ENCODE assay signal across 30 cellular contexts in genomic region chr22:24023204-24023789, GRCh38. TPM values are rescaled to one million over a fixed set of nuclear protein-coding genes. Genes with fewer than 3 reads are reported as not detected.
DNase-seq lines count a peak whose midpoint lies in the region; ATAC-seq lines count a peak whose summit lies in the region.
"Had no signal": no experiment of that assay in that cellular context is flagged by ENCODE, and none has a peak within 500 bp of the region (broad histone marks: within the 10 kb centered on the region; RNA-seq: fewer than 3 reads in every experiment).

No MANE protein-coding gene starts in this region.

- H3K4me1 Mint-ChIP-seq in activated naive CD4-positive, alpha-beta T cell treated with anti-CD3 and anti-CD28 coated beads, Interleukin-2, amount 50 U/mL, for 24 hours, result peaks cover 67% of the 10 kb centered on the region
- H3K4me1 Mint-ChIP-seq in activated naive CD8-positive, alpha-beta T cell treated with anti-CD3 and anti-CD28 coated beads, Interleukin-2, amount 50 U/mL, for 24 hours, result peaks cover 55% of the 10 kb centered on the region
- H3K4me1 Mint-ChIP-seq in stimulated activated naive CD8-positive, alpha-beta T cell treated with anti-CD3 and anti-CD28 coated beads, Interleukin-15, Interleukin-2, amounts not matched to agents 100 ng/mL and 50 ng/mL, for 24 hours (ENCODE audit: low read depth), result peaks cover 44% of the 10 kb centered on the region

- peak overlapping the region; percentile 94 for H3K27ac Mint-ChIP-seq in activated naive CD4-positive, alpha-beta T cell treated with anti-CD3 and anti-CD28 coated beads, Interleukin-2, amount 50 U/mL, for 24 hours
- peak overlapping the region; percentile 65 for H3K27ac Mint-ChIP-seq in activated naive CD8-positive, alpha-beta T cell treated with anti-CD3 and anti-CD28 coated beads, Interleukin-2, amount 50 U/mL, for 24 hours
- H3K27ac Mint-ChIP-seq in stimulated activated naive CD8-positive, alpha-beta T cell treated with anti-CD3 and anti-CD28 coated beads, Interleukin-15, Interleukin-2, amounts not matched to agents 100 ng/mL and 50 ng/mL, for 24 hours, result peak overlapping the region; percentile 80
- H3K27ac Mint-ChIP-seq: nephron had no signal

- H3K9me3 Mint-ChIP-seq in activated naive CD4-positive, alpha-beta T cell treated with anti-CD3 and anti-CD28 coated beads, Interleukin-2, amount 50 U/mL, for 24 hours, result peaks cover 9% of the 10 kb centered on the region
- peaks cover 8% of the 10 kb centered on the region for H3K9me3 Mint-ChIP-seq in activated naive CD8-positive, alpha-beta T cell treated with anti-CD3 and anti-CD28 coated beads, Interleukin-2, amount 50 U/mL, for 24 hours
- H3K9me3 Mint-ChIP-seq in stimulated activated naive CD8-positive, alpha-beta T cell treated with anti-CD3 and anti-CD28 coated beads, Interleukin-15, Interleukin-2, amounts not matched to agents 100 ng/mL and 50 ng/mL, for 24 hours, result peaks cover 4% of the 10 kb centered on the region
- H3K9me3 Mint-ChIP-seq: IgD-negative memory B cell had no signal

- ATAC-seq in activated naive CD8-positive, alpha-beta T cell treated with anti-CD3 and anti-CD28 coated beads, Interleukin-2, amount 50 U/mL, for 24 hours, result peak; percentile 49
- ATAC-seq in HG02938 (IDR thresholded peaks at IDR 0.05; ENCODE audit: unreplicated experiment), result no peak
- no peak for ATAC-seq in GM18519 (IDR thresholded peaks at IDR 0.05; ENCODE audit: low FRiP score, unreplicated experiment)

- H3K4me3 Mint-ChIP-seq in activated naive CD4-positive, alpha-beta T cell treated with anti-CD3 and anti-CD28 coated beads, Interleukin-2, amount 50 U/mL, for 24 hours, result peak overlapping the region; percentile 19
- H3K4me3 Mint-ChIP-seq in activated naive CD8-positive, alpha-beta T cell treated with anti-CD3 and anti-CD28 coated beads, Interleukin-2, amount 50 U/mL, for 24 hours, result no peak overlapping the region
- H3K4me3 Mint-ChIP-seq in stimulated activated naive CD8-positive, alpha-beta T cell treated with anti-CD3 and anti-CD28 coated beads, Interleukin-15, Interleukin-2, amounts not matched to agents 100 ng/mL and 50 ng/mL, for 24 hours, result peak overlapping the region; percentile 41
- H3K4me3 Mint-ChIP-seq: IgD-negative memory B cell, nephron had no signal

- no peak for DNase-seq in activated naive CD4-positive, alpha-beta T cell treated with anti-CD3 and anti-CD28 coated beads, Interleukin-2, amount 50 U/mL, for 16 hours
- peak; percentile 26 for DNase-seq in M059J (ENCODE audit: low read depth)
- DNase-seq in activated naive CD8-positive, alpha-beta T cell treated with anti-CD3 and anti-CD28 coated beads, Interleukin-2, amount 50 U/mL, for 24 hours, result no peak
- DNase-seq: activated CD4-positive, alpha-beta T cell treated with anti-CD3 and anti-CD28 coated beads for 1 hour; activated effector memory CD4-positive, alpha-beta T cell treated with anti-CD3 and anti-CD28 coated beads, Interleukin-2, amount 50 U/mL, for 16 hours; amygdala; Caco-2; DMS79; HCEC 1CT; hypothalamus; mammary epithelial cell; NCI-H1048; NCI-H1694; NCI-H446 treated with DMSO at 0.1 percent for 48 hours; NCI-H774; SHP77 treated with DMSO at 0.1 percent for 48 hours; trophoblast cell had no signal

- peaks cover 31% of the 10 kb centered on the region for H3K36me3 Mint-ChIP-seq in activated naive CD4-positive, alpha-beta T cell treated with anti-CD3 and anti-CD28 coated beads, Interleukin-2, amount 50 U/mL, for 24 hours
- peaks cover 32% of the 10 kb centered on the region for H3K36me3 Mint-ChIP-seq in activated naive CD8-positive, alpha-beta T cell treated with anti-CD3 and anti-CD28 coated beads, Interleukin-2, amount 50 U/mL, for 24 hours (ENCODE audit: low read depth)
- peaks cover 58% of the 10 kb centered on the region for H3K36me3 Mint-ChIP-seq in stimulated activated naive CD8-positive, alpha-beta T cell treated with anti-CD3 and anti-CD28 coated beads, Interleukin-15, Interleukin-2, amounts not matched to agents 100 ng/mL and 50 ng/mL, for 24 hours (ENCODE audit: low read depth)

- H3K27me3 Mint-ChIP-seq in activated naive CD4-positive, alpha-beta T cell treated with anti-CD3 and anti-CD28 coated beads, Interleukin-2, amount 50 U/mL, for 24 hours, result no peaks in the 10 kb centered on the region
- no peaks in the 10 kb centered on the region for H3K27me3 Mint-ChIP-seq in activated naive CD8-positive, alpha-beta T cell treated with anti-CD3 and anti-CD28 coated beads, Interleukin-2, amount 50 U/mL, for 24 hours
- H3K27me3 Mint-ChIP-seq in stimulated activated naive CD8-positive, alpha-beta T cell treated with anti-CD3 and anti-CD28 coated beads, Interleukin-15, Interleukin-2, amounts not matched to agents 100 ng/mL and 50 ng/mL, for 24 hours, result no peaks in the 10 kb centered on the region
- H3K27me3 Mint-ChIP-seq: IgD-negative memory B cell had no signal

RNA-seq across cellular contexts. Expression of gene CABIN1, which starts 12.2 kb away (rescaled TPM):
- 13.1 and 24.1 TPM in 2 replicates for total RNA-seq in M059J (2014; rRNA removed; shearing (Covaris generic))

RNA-seq across cellular contexts. Expression of gene GSTT4, which starts 18.0 kb away (rescaled TPM):
- total RNA-seq in M059J (2014; rRNA removed; shearing (Covaris generic)), result not detected in 2 replicates
- total RNA-seq: breast epithelium; chondrocyte; glomerular endothelial cell; mammary epithelial cell; omental fat pad; pulmonary artery endothelial cell; subcutaneous adipose tissue; T-helper 2 cell treated with Interferon-gamma antibody and Interleukin-4, amounts not matched to agents 100 ng/mL and 5 ng/mL, for 36 hours had no signal

RNA-seq across cellular contexts. Expression of gene GSTT2, which starts 43.4 kb away (rescaled TPM):
- 0.99 and 1.3 TPM in 2 replicates for total RNA-seq in M059J (2014; rRNA removed; shearing (Covaris generic))
- total RNA-seq: breast epithelium, chondrocyte, omental fat pad, subcutaneous adipose tissue had no signal

RNA-seq across cellular contexts. Expression of gene DDT, which starts 49.1 kb away (rescaled TPM):
- total RNA-seq in M059J (2014; rRNA removed; shearing (Covaris generic)), result 133 and 197 TPM in 2 replicates

RNA-seq across cellular contexts. Expression of gene DDTL, which starts 56.6 kb away (rescaled TPM):
- 3.7 and 4.1 TPM in 2 replicates for total RNA-seq in M059J (2014; rRNA removed; shearing (Covaris generic))
- total RNA-seq: chondrocyte had no signal
